Comparison of ENCODE assay signal across 8 cellular contexts in the genomic region with DNA sequence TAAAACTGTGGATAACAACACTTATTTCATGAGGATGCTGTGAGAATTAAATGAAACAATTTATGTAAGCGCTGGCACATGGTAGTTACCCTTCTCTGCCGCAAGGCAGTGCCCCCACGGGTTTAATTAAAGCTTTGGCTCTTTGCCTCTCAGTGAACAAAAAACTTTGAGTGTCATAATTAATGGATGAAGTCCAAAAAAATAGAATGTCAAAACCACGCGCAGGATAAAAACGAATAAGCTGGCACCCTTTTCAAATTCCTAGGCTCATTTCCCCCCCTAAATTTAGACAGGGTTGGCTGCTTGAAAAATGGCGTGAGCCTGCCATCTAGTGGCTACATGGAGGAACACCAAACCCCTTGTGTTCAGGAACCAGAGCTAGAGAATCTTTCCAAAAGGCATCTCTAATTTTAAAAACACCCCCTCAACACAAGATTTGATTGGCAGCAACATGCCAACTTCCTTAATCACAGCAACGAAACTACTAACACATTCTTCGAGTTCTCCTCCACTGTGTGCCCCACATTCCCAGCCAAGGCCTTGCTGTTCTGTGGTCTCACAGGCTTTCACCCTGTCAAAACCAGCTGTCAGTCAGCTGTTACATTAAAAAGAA. TPM values are rescaled to one million over a fixed set of nuclear protein-coding genes. Genes with fewer than 3 reads are reported as not detected.
DNase-seq lines count a peak whose midpoint lies in the region; ATAC-seq, FAIRE-seq and TF ChIP-seq lines count a peak whose summit lies in the region.

No MANE protein-coding gene starts in this region.

- peaks cover under 1% of the 10 kb centered on the region for H3K27me3 Mint-ChIP-seq in activated CD8-positive, alpha-beta T cell treated with anti-CD3 and anti-CD28 coated beads for 36 hours

- intact Hi-C loops in activated CD8-positive, alpha-beta T cell treated with anti-CD3 and anti-CD28 coated beads for 36 hours (cut with micrococcal nuclease), result loop anchor here (10.0 kb wide), 1 partner anchor 104 kb away; no protein-coding TSS in a partner anchor

- H3K27ac Mint-ChIP-seq in activated CD8-positive, alpha-beta T cell treated with anti-CD3 and anti-CD28 coated beads for 36 hours, result no peak overlapping the region

- FAIRE-seq in endometrium (lab: Jason Lieb, UNC), result peak; percentile 51

- CTCF ChIA-PET in activated CD8-positive, alpha-beta T cell treated with anti-CD3 and anti-CD28 coated beads for 36 hours (lab: Charles Lee), result interaction anchor here (0.5 to 4.6 kb wide), 34 partner anchors 9 to 1865 kb away, joined by 3 to 47 read pairs (median 4); a partner anchor contains a TSS

- no peaks in the 10 kb centered on the region for H3K36me3 Mint-ChIP-seq in activated CD8-positive, alpha-beta T cell treated with anti-CD3 and anti-CD28 coated beads for 36 hours (ENCODE audit: low read depth)

- no peaks in the 10 kb centered on the region for H3K9me3 Mint-ChIP-seq in activated CD8-positive, alpha-beta T cell treated with anti-CD3 and anti-CD28 coated beads for 36 hours

- peak; percentile 85 for DNase-seq in Ammon's horn (ENCODE audit: low spot score)
- peak; percentile 68 to 80 for DNase-seq in NCI-H446 (lab: John Stamatoyannopoulos, UW)
- peak; percentile 66 for DNase-seq in activated CD8-positive, alpha-beta T cell treated with anti-CD3 and anti-CD28 coated beads for 36 hours
- DNase-seq in myocyte (ENCODE audit: low read depth), result peak; percentile 96
- peak; percentile 15 to 36 for DNase-seq in stimulated activated CD8-positive, alpha-beta memory T cell treated with anti-CD3 and anti-CD28 coated beads, Interleukin-7, amount 100 ng/mL, for 4 hours (ENCODE audit: low read depth in 2 of 2)

- ATAC-seq in GM18870 (IDR thresholded peaks at IDR 0.05; ENCODE audit: unreplicated experiment), result peak; percentile 69
- ATAC-seq in HG03103 (IDR thresholded peaks at IDR 0.05; ENCODE audit: low read depth, unreplicated experiment), result peak; percentile 70
- peak; percentile 92 for ATAC-seq in activated CD8-positive, alpha-beta T cell treated with anti-CD3 and anti-CD28 coated beads for 36 hours

- no peak overlapping the region for H3K4me3 Mint-ChIP-seq in activated CD8-positive, alpha-beta T cell treated with anti-CD3 and anti-CD28 coated beads for 36 hours

- POLR2A ChIA-PET in activated CD8-positive, alpha-beta T cell treated with anti-CD3 and anti-CD28 coated beads for 36 hours (lab: Charles Lee), result interaction anchor here (0.6 kb wide), 1 partner anchor 28 kb away, joined by 3 read pairs; no protein-coding TSS in a partner anchor

- peak; percentile 82 for TF ChIP-seq CTCF in activated CD8-positive, alpha-beta T cell treated with anti-CD3 and anti-CD28 coated beads for 36 hours (IDR thresholded peaks at IDR 0.05)

- H3K4me1 Mint-ChIP-seq in activated CD8-positive, alpha-beta T cell treated with anti-CD3 and anti-CD28 coated beads for 36 hours (ENCODE audit: low read depth), result no peaks in the 10 kb centered on the region

RNA-seq across cellular contexts. Expression of a gene that starts 29.0 kb away (rescaled TPM):
- total RNA-seq in activated CD8-positive, alpha-beta T cell treated with anti-CD3 and anti-CD28 coated beads for 36 hours, result 100 to 1,000 TPM; 134 to 139 TPM
- 255 and 263 TPM in 2 replicates for total RNA-seq in myocyte
- 52.5 TPM for polyA plus RNA-seq in myocyte (2012)

RNA-seq across cellular contexts. Expression of a gene that starts 51.5 kb away (rescaled TPM):
- total RNA-seq in activated CD8-positive, alpha-beta T cell treated with anti-CD3 and anti-CD28 coated beads for 36 hours, result 10 to 100 TPM; 55.5 to 62.7 TPM
- 8.3 and 10.7 TPM in 2 replicates for total RNA-seq in myocyte
- 26.8 TPM for polyA plus RNA-seq in myocyte (2012)

RNA-seq across cellular contexts. Expression of a gene that starts 52.0 kb away (rescaled TPM):
- 10 to 100 TPM; 94.2 to 95.2 TPM for total RNA-seq in activated CD8-positive, alpha-beta T cell treated with anti-CD3 and anti-CD28 coated beads for 36 hours
- 1.4 and 3.5 TPM in 2 replicates for total RNA-seq in myocyte
- 0.20 TPM for polyA plus RNA-seq in myocyte (2012)

Comparison
In these comparisons a context has a peak if more than half of its experiments do, and no peak if none do; other contexts are left out.
1. Peak in every context shown above with its lines: DNase-seq and ATAC-seq.
2. DNase-seq: peak in every context shown above with its lines; median percentile 96 in myocyte; 85 in Ammon's horn; 74 in NCI-H446; 66 in activated CD8-positive, alpha-beta T cell treated with anti-CD3 and anti-CD28 coated beads for 36 hours; 26 in stimulated activated CD8-positive, alpha-beta memory T cell treated with anti-CD3 and anti-CD28 coated beads, Interleukin-7, amount 100 ng/mL, for 4 hours.
3. RNA of a gene that starts 52.0 kb away (total RNA-seq): 94.2 to 95.2 TPM in activated CD8-positive, alpha-beta T cell treated with anti-CD3 and anti-CD28 coated beads for 36 hours; 1.4 to 3.5 TPM in myocyte; every median in the first group is over 10 times any median in the second.